ENCODE assay signal across 8 cellular contexts in genomic region chr14:67619446-67620216, GRCh38.
DNase-seq lines count a peak whose midpoint lies in the region; ATAC-seq and TF ChIP-seq lines count a peak whose summit lies in the region.

TSS of gene ARG2 (plus strand) at chr14:67619920. CDS start at chr14:67619978, 58 bp downstream.

- in situ Hi-C loops in GM18951 (cut with MboI; ENCODE audit: low sequenced_read_pairs, unreplicated experiment): no loop called here

- TF ChIP-seq POLR2A in GM18951 (IDR thresholded peaks at IDR 0.05; ENCODE audit: extremely low read depth, insufficient read depth, insufficient read length): peak; percentile 40

- DNase-seq in AG08396 (ENCODE audit: low spot score) (peak; percentile 94), NCI-H226 (peak; percentile 94), cerebellar cortex (ENCODE audit: low spot score) (peak; percentile 99), islet precursor cell (peak; percentile 100)
- peak; percentile 87 for DNase-seq in activated CD4-positive, CD25-positive, alpha-beta regulatory T cell treated with anti-CD3 and anti-CD28 coated beads, Interleukin-2, amount 50 U/mL, for 16 hours (ENCODE audit: low read depth, low spot score)
- DNase-seq in stimulated activated CD4-positive, alpha-beta T cell treated with anti-CD3 and anti-CD28 coated beads, Interleukin-12 subunit alpha, Interleukin-12 subunit beta, amount 100 ng/mL, for 48 hours (ENCODE audit: low read depth in 2 of 3, low spot score in 1 of 3): peak; percentile 89 to 97 (median 97)

- peak; percentile 78 for ATAC-seq in HG03196 (IDR thresholded peaks at IDR 0.05; ENCODE audit: unreplicated experiment)

Comparison
In these comparisons a context has a peak if more than half of its experiments do, and no peak if none do; other contexts are left out.
1. Peak in every context shown above with its lines: DNase-seq and ATAC-seq.